Comparison of ENCODE assay signal across 15 cellular contexts in the genomic region with DNA sequence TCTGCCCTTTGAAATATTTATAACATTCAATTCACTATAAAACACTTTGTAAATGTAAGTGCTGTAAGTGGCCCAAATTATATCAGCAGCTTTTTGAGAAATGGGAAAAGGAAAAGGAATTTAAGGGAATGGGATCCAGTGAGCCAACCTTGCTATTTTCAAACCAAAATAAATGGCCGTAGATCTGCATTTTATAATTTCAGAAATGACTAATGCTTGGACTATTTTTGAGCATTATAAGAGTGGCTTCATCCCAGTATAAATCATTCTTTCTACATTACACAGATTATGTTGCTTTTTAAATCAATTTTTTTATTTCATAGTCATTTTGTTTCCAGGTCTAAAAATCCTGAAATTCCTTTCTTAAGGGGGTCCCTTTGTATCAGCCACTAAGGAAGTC.
"Had no signal": no experiment of that assay in that cellular context is flagged by ENCODE, and none has a peak within 500 bp of the region (broad histone marks: within the 10 kb centered on the region; RNA-seq: fewer than 3 reads in every experiment).

No MANE protein-coding gene starts in this region.

- H3K9me3 ChIP-seq: ovary, testis had no signal

- H3K27ac ChIP-seq: foreskin keratinocyte had no signal

- H3K9me3 Mint-ChIP-seq: activated CD4-positive, alpha-beta T cell treated with anti-CD3 and anti-CD28 coated beads, Interleukin-2, amount 10 ng/mL, durations not matched to agents 24 days and 14 days; memory B cell; stimulated activated naive CD8-positive, alpha-beta T cell treated with anti-CD3 and anti-CD28 coated beads, Interleukin-15, amount 100 ng/mL, for 72 hours; T-helper 1 cell treated with Interleukin-12 subunit alpha and Interleukin-12 subunit beta and Interleukin-4 antibody, amounts not matched to agents 30 μg/mL and 1 μg/mL, for 36 hours had no signal

- H3K27me3 Mint-ChIP-seq: memory B cell; stimulated activated naive CD8-positive, alpha-beta T cell treated with anti-CD3 and anti-CD28 coated beads, Interleukin-15, amount 100 ng/mL, for 72 hours had no signal

- DNase-seq: activated CD4-positive, alpha-beta T cell treated with anti-CD3 and anti-CD28 coated beads, Interleukin-2, amount 10 ng/mL, durations not matched to agents 24 days and 14 days; activated naive CD4-positive, alpha-beta T cell treated with anti-CD3 and anti-CD28 coated beads, Interleukin-2, amount 50 U/mL, for 16 hours; foreskin keratinocyte; head of caudate nucleus; islet precursor cell; nephron progenitor cell; ovary; stimulated activated CD4-positive, alpha-beta T cell treated with anti-CD3 and anti-CD28 coated beads, Interleukin-15, amount 100 ng/mL, for 24 hours; stimulated activated CD4-positive, alpha-beta T cell treated with anti-CD3 and anti-CD28 coated beads, Interleukin-4, amount 100 ng/mL, for 24 hours; stimulated activated naive CD8-positive, alpha-beta T cell treated with anti-CD3 and anti-CD28 coated beads, Interleukin-15, amount 100 ng/mL, for 72 hours; testis had no signal

- H3K4me1 ChIP-seq: foreskin keratinocyte had no signal

- H3K4me1 Mint-ChIP-seq: activated CD4-positive, alpha-beta T cell treated with anti-CD3 and anti-CD28 coated beads, Interleukin-2, amount 10 ng/mL, durations not matched to agents 24 days and 14 days had no signal

- H3K4me3 ChIP-seq: ovary, testis had no signal

- ATAC-seq: esophagus mucosa; foreskin keratinocyte; left lobe of liver; stimulated activated naive CD8-positive, alpha-beta T cell treated with anti-CD3 and anti-CD28 coated beads, Interleukin-15, amount 100 ng/mL, for 72 hours had no signal

- H3K27me3 ChIP-seq: foreskin keratinocyte, ovary, testis had no signal

- H3K36me3 ChIP-seq: ovary had no signal

- H3K36me3 Mint-ChIP-seq: memory B cell had no signal

- H3K4me3 Mint-ChIP-seq: activated CD4-positive, alpha-beta T cell treated with anti-CD3 and anti-CD28 coated beads, Interleukin-2, amount 10 ng/mL, durations not matched to agents 24 days and 14 days; memory B cell; nephron progenitor cell; stimulated activated naive CD8-positive, alpha-beta T cell treated with anti-CD3 and anti-CD28 coated beads, Interleukin-15, amount 100 ng/mL, for 72 hours; T-helper 1 cell treated with Interleukin-12 subunit alpha and Interleukin-12 subunit beta and Interleukin-4 antibody, amounts not matched to agents 30 μg/mL and 1 μg/mL, for 36 hours had no signal
